In genomic region chr1:40387487-40388306, GRCh38 we compare ENCODE assay signal across 8 cellular contexts. TPM values are rescaled to one million over a fixed set of nuclear protein-coding genes. Genes with fewer than 3 reads are reported as not detected.
DNase-seq lines count a peak whose midpoint lies in the region; ATAC-seq and TF ChIP-seq lines count a peak whose summit lies in the region.
"Not testable (repeated sequence)": the region's sequence is repeated elsewhere in the genome, so short reads cannot be mapped to it uniquely, and the experiment has no call there.

No MANE protein-coding gene starts in this region.

- not testable (repeated sequence) for H3K4me3 ChIP-seq in KMS-11 (IDR thresholded peaks at IDR 0.05; ENCODE audit: insufficient read depth, low read depth, low read length); colonic mucosa; urinary bladder (ENCODE audit: low read depth, low read length)
- H3K4me3 ChIP-seq in naive thymus-derived CD4-positive, alpha-beta T cell (ENCODE audit: low read length): peak overlapping the region; percentile 48

- H3K4me1 Mint-ChIP-seq in activated CD4-positive, alpha-beta memory T cell treated with anti-CD3 and anti-CD28 coated beads, Interleukin-2, amount 10 ng/mL, durations not matched to agents 7 days and 5 days: peaks cover 91% of the 10 kb centered on the region
- H3K4me1 Mint-ChIP-seq in activated naive CD4-positive, alpha-beta T cell treated with anti-CD3 and anti-CD28 coated beads, Interleukin-2, amount 50 U/mL, for 24 hours: peaks cover 91% of the 10 kb centered on the region
- peaks cover 96% of the 10 kb centered on the region in 2 donors for H3K4me1 Mint-ChIP-seq in immature natural killer cell
- peaks cover 69 to 94% (median 90%) of the 10 kb centered on the region in 7 donors for H3K4me1 Mint-ChIP-seq in naive thymus-derived CD4-positive, alpha-beta T cell
- H3K4me1 Mint-ChIP-seq in stimulated activated memory B cell treated with anti-CD40 and anti-IgM and Interleukin-4, amounts not matched to agents 10 μg/mL and 1 μg/mL and 100 μg/mL, for 72 hours: peaks cover 92% of the 10 kb centered on the region

- ATAC-seq in naive thymus-derived CD4-positive, alpha-beta T cell; stimulated activated memory B cell treated with anti-CD40 and anti-IgM and Interleukin-4, amounts not matched to agents 10 μg/mL and 1 μg/mL and 100 μg/mL, for 72 hours: not testable (repeated sequence)

- H3K27ac ChIP-seq in KMS-11 (peak overlapping the region; percentile 98), colonic mucosa (peak overlapping the region; percentile 83), urinary bladder (ENCODE audit: low read depth) (peak overlapping the region; percentile 44)
- peak overlapping the region; percentile 99 for H3K27ac ChIP-seq in naive thymus-derived CD4-positive, alpha-beta T cell (ENCODE audit: low read depth, low read length)

- H3K27ac Mint-ChIP-seq in activated CD4-positive, alpha-beta memory T cell treated with anti-CD3 and anti-CD28 coated beads, Interleukin-2, amount 10 ng/mL, durations not matched to agents 7 days and 5 days: peak overlapping the region; percentile 99
- peak overlapping the region; percentile 99 for H3K27ac Mint-ChIP-seq in activated naive CD4-positive, alpha-beta T cell treated with anti-CD3 and anti-CD28 coated beads, Interleukin-2, amount 50 U/mL, for 24 hours
- H3K27ac Mint-ChIP-seq in immature natural killer cell: peak overlapping the region; percentile 97 to 100 (median 99)
- peak overlapping the region; percentile 97 to 100 (median 99) for H3K27ac Mint-ChIP-seq in naive thymus-derived CD4-positive, alpha-beta T cell
- peak overlapping the region; percentile 98 for H3K27ac Mint-ChIP-seq in stimulated activated memory B cell treated with anti-CD40 and anti-IgM and Interleukin-4, amounts not matched to agents 10 μg/mL and 1 μg/mL and 100 μg/mL, for 72 hours

- not testable (repeated sequence) for H2AFZ ChIP-seq in KMS-11 (ENCODE audit: low read depth)

- not testable (repeated sequence) for H3K27me3 Mint-ChIP-seq in activated CD4-positive, alpha-beta memory T cell treated with anti-CD3 and anti-CD28 coated beads, Interleukin-2, amount 10 ng/mL, durations not matched to agents 7 days and 5 days; activated naive CD4-positive, alpha-beta T cell treated with anti-CD3 and anti-CD28 coated beads, Interleukin-2, amount 50 U/mL, for 24 hours; naive thymus-derived CD4-positive, alpha-beta T cell; stimulated activated memory B cell treated with anti-CD40 and anti-IgM and Interleukin-4, amounts not matched to agents 10 μg/mL and 1 μg/mL and 100 μg/mL, for 72 hours
- peaks cover 3 to 22% (median 15%) of the 10 kb centered on the region in 3 donors for H3K27me3 Mint-ChIP-seq in immature natural killer cell (ENCODE audit: low read depth in 3 of 3)

- DNase-seq in activated CD4-positive, alpha-beta memory T cell treated with anti-CD3 and anti-CD28 coated beads, Interleukin-2, amount 10 ng/mL, durations not matched to agents 7 days and 5 days; colonic mucosa; immature natural killer cell; naive thymus-derived CD4-positive, alpha-beta T cell: not testable (repeated sequence)

- intact Hi-C loops in colonic mucosa (cut with DNase I): not testable (repeated sequence)
- intact Hi-C loops in naive thymus-derived CD4-positive, alpha-beta T cell (cut with micrococcal nuclease): loop anchor here (2.0 to 5.0 kb wide), 6 partner anchors 63 to 345 kb away; partner anchors contain the start of genes CAP1 (in 1 of the 2), COL9A2 (in 1 of the 2), NFYC (in 1 of the 2) and RLF (in 1 of the 2)

- H4K20me1 ChIP-seq in KMS-11 (ENCODE audit: insufficient read depth): not testable (repeated sequence)

- not testable (repeated sequence) for TF ChIP-seq CTCF in KMS-11 (conservative IDR thresholded peaks at IDR 0.05; ENCODE audit: low read depth, low read length); colonic mucosa (IDR thresholded peaks at IDR 0.05)

- not testable (repeated sequence) for H3K36me3 ChIP-seq in KMS-11 (ENCODE audit: insufficient read depth); colonic mucosa; naive thymus-derived CD4-positive, alpha-beta T cell (ENCODE audit: control insufficient read depth in 2 of 3, insufficient read depth in 3 of 3, low read length in 3 of 3); urinary bladder (ENCODE audit: insufficient read depth)

- H3K4me3 Mint-ChIP-seq in activated CD4-positive, alpha-beta memory T cell treated with anti-CD3 and anti-CD28 coated beads, Interleukin-2, amount 10 ng/mL, durations not matched to agents 7 days and 5 days: peak overlapping the region; percentile 80
- peak overlapping the region; percentile 91 for H3K4me3 Mint-ChIP-seq in activated naive CD4-positive, alpha-beta T cell treated with anti-CD3 and anti-CD28 coated beads, Interleukin-2, amount 50 U/mL, for 24 hours
- H3K4me3 Mint-ChIP-seq in immature natural killer cell: peak overlapping the region; percentile 65 to 87 (median 85)
- H3K4me3 Mint-ChIP-seq in naive thymus-derived CD4-positive, alpha-beta T cell: peak overlapping the region; percentile 90 to 99 (median 94)
- H3K4me3 Mint-ChIP-seq in stimulated activated memory B cell treated with anti-CD40 and anti-IgM and Interleukin-4, amounts not matched to agents 10 μg/mL and 1 μg/mL and 100 μg/mL, for 72 hours: peak overlapping the region; percentile 70

- peak overlapping the region; percentile 87 for H3K4me2 ChIP-seq in KMS-11

- H3K4me1 ChIP-seq in KMS-11 (ENCODE audit: low read depth, poor library complexity, severe bottlenecking) (peaks cover 90% of the 10 kb centered on the region), colonic mucosa (peaks cover 14% of the 10 kb centered on the region)
- peaks cover 87 to 88% of the 10 kb centered on the region in 2 donors for H3K4me1 ChIP-seq in naive thymus-derived CD4-positive, alpha-beta T cell (ENCODE audit: control insufficient read depth in 2 of 2, insufficient read depth in 2 of 2, low read length in 2 of 2)
- not testable (repeated sequence) for H3K4me1 ChIP-seq in urinary bladder (ENCODE audit: insufficient read depth)

- H3K9ac ChIP-seq in KMS-11; colonic mucosa (ENCODE audit: low read depth in 2 of 2, low read length in 2 of 2): not testable (repeated sequence)

- 96% methylated on average over 37 of the region's 37 CpGs for WGBS in urinary bladder

- not testable (repeated sequence) for H3K9me3 Mint-ChIP-seq in activated CD4-positive, alpha-beta memory T cell treated with anti-CD3 and anti-CD28 coated beads, Interleukin-2, amount 10 ng/mL, durations not matched to agents 7 days and 5 days; activated naive CD4-positive, alpha-beta T cell treated with anti-CD3 and anti-CD28 coated beads, Interleukin-2, amount 50 U/mL, for 24 hours; immature natural killer cell; naive thymus-derived CD4-positive, alpha-beta T cell; stimulated activated memory B cell treated with anti-CD40 and anti-IgM and Interleukin-4, amounts not matched to agents 10 μg/mL and 1 μg/mL and 100 μg/mL, for 72 hours

- peaks cover 65% of the 10 kb centered on the region for H3K36me3 Mint-ChIP-seq in activated CD4-positive, alpha-beta memory T cell treated with anti-CD3 and anti-CD28 coated beads, Interleukin-2, amount 10 ng/mL, durations not matched to agents 7 days and 5 days (ENCODE audit: low read depth)
- peaks cover 25% of the 10 kb centered on the region for H3K36me3 Mint-ChIP-seq in activated naive CD4-positive, alpha-beta T cell treated with anti-CD3 and anti-CD28 coated beads, Interleukin-2, amount 50 U/mL, for 24 hours
- peaks cover 0 to 12% (median 3%) of the 10 kb centered on the region in 3 donors for H3K36me3 Mint-ChIP-seq in immature natural killer cell
- peaks cover 13 to 46% (median 36%) of the 10 kb centered on the region in 5 donors for H3K36me3 Mint-ChIP-seq in naive thymus-derived CD4-positive, alpha-beta T cell
- H3K36me3 Mint-ChIP-seq in stimulated activated memory B cell treated with anti-CD40 and anti-IgM and Interleukin-4, amounts not matched to agents 10 μg/mL and 1 μg/mL and 100 μg/mL, for 72 hours: peaks cover 40% of the 10 kb centered on the region

- H3K27me3 ChIP-seq in KMS-11 (ENCODE audit: insufficient read depth, low read depth); colonic mucosa; naive thymus-derived CD4-positive, alpha-beta T cell (ENCODE audit: control insufficient read depth in 2 of 2, insufficient read depth in 2 of 2, low read length in 2 of 2): not testable (repeated sequence)

- peaks cover 86% of the 10 kb centered on the region for H3K79me2 ChIP-seq in KMS-11 (ENCODE audit: insufficient read depth, low read depth)

- H3K9me3 ChIP-seq in colonic mucosa; naive thymus-derived CD4-positive, alpha-beta T cell (ENCODE audit: control insufficient read depth in 2 of 3, low read length in 3 of 3): not testable (repeated sequence)

- POLR2A ChIA-PET in activated CD4-positive, alpha-beta memory T cell treated with anti-CD3 and anti-CD28 coated beads, Interleukin-2, amount 10 ng/mL, durations not matched to agents 7 days and 5 days (lab: Charles Lee): interaction anchor here (0.8 to 28.4 kb wide), 8 partner anchors 6 to 347 kb away, joined by 3 to 997 read pairs (median 21); partner anchors contain the start of genes CAP1 and SMAP2
- POLR2A ChIA-PET in naive thymus-derived CD4-positive, alpha-beta T cell (lab: Charles Lee): interaction anchor here (1.1 to 16.8 kb wide), 7 partner anchors 1 to 235 kb away, joined by 3 to 408 read pairs (median 22); partner anchors contain the start of gene SMAP2

- CTCF ChIA-PET in activated CD4-positive, alpha-beta memory T cell treated with anti-CD3 and anti-CD28 coated beads, Interleukin-2, amount 10 ng/mL, durations not matched to agents 7 days and 5 days (lab: Charles Lee): interaction anchor here (1.2 to 5.7 kb wide), 8 partner anchors 10 to 589 kb away, joined by 3 to 48 read pairs (median 6); partner anchors contain the start of gene SMAP2
- CTCF ChIA-PET in naive thymus-derived CD4-positive, alpha-beta T cell (lab: Charles Lee): interaction anchor here (1.1 to 4.0 kb wide), 5 partner anchors 12 to 236 kb away, joined by 3 to 29 read pairs (median 6); no protein-coding TSS in a partner anchor

RNA-seq across cellular contexts. Expression of gene SMAP2, which starts 14.2 kb away (rescaled TPM):
- 100 to 1,000 TPM; 172 to 173 TPM for total RNA-seq in activated CD4-positive, alpha-beta memory T cell treated with anti-CD3 and anti-CD28 coated beads, Interleukin-2, amount 10 ng/mL, durations not matched to agents 7 days and 5 days
- total RNA-seq in colonic mucosa (10 to 100 TPM; 25.9 to 31.5 TPM), urinary bladder (17.0 TPM)
- polyA plus RNA-seq in immature natural killer cell (100 to 1,000 TPM; 166 to 280 (median 170) TPM), urinary bladder (47.3 TPM)
- total RNA-seq in naive thymus-derived CD4-positive, alpha-beta T cell: 100 to 1,000 TPM; 144 to 210 (median 187) TPM
- 100 to 1,000 TPM; 226 to 542 TPM for polyA plus RNA-seq in naive thymus-derived CD4-positive, alpha-beta T cell

Comparison
In these comparisons a context has a peak if more than half of its experiments do, and no peak if none do; other contexts are left out.
1. H3K27ac ChIP-seq: peak in every context shown above with its lines; median percentile 99 in naive thymus-derived CD4-positive, alpha-beta T cell; 98 in KMS-11; 83 in colonic mucosa; 44 in urinary bladder.